ENCODE assay signal across 12 cellular contexts in genomic region chr3:99825239-99825638, GRCh38. TPM values are rescaled to one million over a fixed set of nuclear protein-coding genes. Genes with fewer than 3 reads are reported as not detected.
DNase-seq lines count a peak whose midpoint lies in the region; ATAC-seq and TF ChIP-seq lines count a peak whose summit lies in the region.
"Had no signal": no experiment of that assay in that cellular context is flagged by ENCODE, and none has a peak within 500 bp of the region (broad histone marks: within the 10 kb centered on the region; RNA-seq: fewer than 3 reads in every experiment).

No MANE protein-coding gene starts in this region.

- H3K27ac ChIP-seq in RWPE2 (ENCODE audit: poor library complexity, severe bottlenecking) = peak overlapping the region; percentile 2

- ATAC-seq in RWPE2 (ENCODE audit: low read depth) (peak; percentile 76; the same call in 2 of the 3 replicates), GM19455 (IDR thresholded peaks at IDR 0.05; ENCODE audit: unreplicated experiment) (no peak), HG03095 (IDR thresholded peaks at IDR 0.05; ENCODE audit: unreplicated experiment) (no peak), HG03457 (IDR thresholded peaks at IDR 0.05; ENCODE audit: unreplicated experiment) (no peak)

- H3K4me3 ChIP-seq in RWPE2 (ENCODE audit: severe bottlenecking) = no peak overlapping the region

- H3K4me1 ChIP-seq in RWPE2 (ENCODE audit: insufficient read depth, poor library complexity, severe bottlenecking) = peaks cover 9% of the 10 kb centered on the region

- TF ChIP-seq CTCF in RWPE2 (IDR thresholded peaks at IDR 0.05; ENCODE audit: poor library complexity, severe bottlenecking) = no peak

- DNase-seq in A172 (ENCODE audit: low spot score) = peak; percentile 54
- DNase-seq in GM03348 (ENCODE audit: low spot score) = peak; percentile 25
- DNase-seq in RWPE2 (ENCODE audit: low spot score) = no peak
- peak; percentile 34 for DNase-seq in fibroblast of peridontal ligament (ENCODE audit: extremely low read depth)
- no peak for DNase-seq in GM19238 (ENCODE audit: insufficient read length, low spot score)
- DNase-seq: activated B cell treated with CpG ODN at 0.5 μM for 24 hours; CD4-positive, CD25-positive, alpha-beta regulatory T cell; nephron progenitor cell; substantia nigra had no signal

- no peaks in the 10 kb centered on the region for H3K27me3 ChIP-seq in RWPE2 (ENCODE audit: insufficient read depth, poor library complexity, severe bottlenecking)

- H3K36me3 ChIP-seq in RWPE2 (ENCODE audit: low read depth) = peaks cover 5% of the 10 kb centered on the region; the same call in 1 of the 2 replicates

- no peaks in the 10 kb centered on the region for H3K9me3 ChIP-seq in RWPE2 (ENCODE audit: severe bottlenecking)

RNA-seq across cellular contexts. Expression of gene CMSS1, which starts 7.6 kb away (rescaled TPM):
- 48.6 and 56.2 TPM in 2 replicates for total RNA-seq in A172 (2014; rRNA removed; shearing (Covaris generic))

Comparison
In these comparisons a context has a peak if more than half of its experiments do, and no peak if none do; other contexts are left out.
1. DNase-seq: peak in A172 (single experiment), GM03348 (single experiment) and fibroblast of peridontal ligament (single experiment); none in RWPE2 (single experiment) and GM19238 (single experiment).